11 cellular contexts compared by ENCODE assay signal in the genomic region with DNA sequence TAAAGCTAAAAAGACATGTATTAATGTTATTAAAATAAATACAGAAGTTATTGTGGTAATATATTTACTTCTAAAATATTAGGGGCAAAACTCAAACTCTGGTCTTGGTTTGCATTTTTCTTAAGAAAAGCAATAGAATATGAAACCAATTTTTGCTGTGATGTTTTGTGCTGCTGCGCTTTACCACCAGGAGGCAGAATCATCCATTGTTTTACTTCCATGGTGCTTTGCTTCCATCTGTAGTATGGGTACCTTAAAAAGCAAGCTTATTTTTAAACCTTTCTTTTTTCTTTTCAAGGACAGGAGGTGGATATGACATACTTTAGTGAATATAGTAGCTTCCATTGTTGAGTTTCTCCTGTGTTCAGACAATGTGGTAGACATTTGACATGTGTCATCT. TPM values are rescaled to one million over a fixed set of nuclear protein-coding genes. Genes with fewer than 3 reads are reported as not detected.
DNase-seq lines count a peak whose midpoint lies in the region; FAIRE-seq and TF ChIP-seq lines count a peak whose summit lies in the region.
"Had no signal": no experiment of that assay in that cellular context is flagged by ENCODE, and none has a peak within 500 bp of the region (broad histone marks: within the 10 kb centered on the region; RNA-seq: fewer than 3 reads in every experiment).

No MANE protein-coding gene starts in this region.

- CTCF ChIA-PET in Calu3 (lab: Charles Lee): interaction anchor here (0.9 to 2.5 kb wide), 6 partner anchors 57 to 662 kb away, joined by 3 to 8 read pairs (median 4); partner anchors contain the start of gene CPNE4
- CTCF ChIA-PET in H1 (lab: Charles Lee; ENCODE audit: partially characterized antibody): interaction anchor here (0.7 to 4.6 kb wide), 47 partner anchors 10 to 732 kb away, joined by 3 to 39 read pairs (median 4); no protein-coding TSS in a partner anchor

- H3K27ac ChIP-seq in 22Rv1: no peak overlapping the region
- H3K27ac ChIP-seq in H1 (ENCODE audit: low read depth, low read length): no peak overlapping the region
- H3K27ac ChIP-seq: gastroesophageal sphincter had no signal

- H2BK5ac ChIP-seq in H1 (ENCODE audit: low read depth, low read length): no peak overlapping the region

- H3K9me3 Mint-ChIP-seq in Calu3 (ENCODE audit: low read depth, unreplicated experiment): no peaks in the 10 kb centered on the region

- 85% methylated on average over 1 of the region's 1 CpG; no CpG with 5 or more reads in 1 of the 2 experiments for WGBS in H1 (ENCODE audit: extremely low coverage in 1 of 2, insufficient coverage in 1 of 2, insufficient read length in 1 of 2, insufficient replicate concordance in 2 of 2, low coverage in 1 of 2, low lambda C conversion rate in 2 of 2, missing lambda C conversion rate in 1 of 2), 2 experiments

- TF ChIP-seq RAD21 in H1 (IDR thresholded peaks at IDR 0.05 in 1 of 2, conservative IDR thresholded peaks at IDR 0.05 in 1 of 2; ENCODE audit: low read depth in 2 of 2, low read length in 2 of 2): peak; percentile 73 to 76

- H2BK12ac ChIP-seq in H1 (ENCODE audit: low read depth, low read length): no peak overlapping the region

- H3K9me3 ChIP-seq in Loucy (ENCODE audit: insufficient read depth, low read depth, low read length): no peaks in the 10 kb centered on the region
- no peaks in the 10 kb centered on the region for H3K9me3 ChIP-seq in H1 (ENCODE audit: insufficient read depth in 2 of 2, low read depth in 1 of 2, low read length in 1 of 2)
- H3K9me3 ChIP-seq: gastroesophageal sphincter had no signal

- H3K23ac ChIP-seq in H1 (ENCODE audit: insufficient read length): no peak overlapping the region

- intact Hi-C loops in Calu3 (cut with micrococcal nuclease; ENCODE audit: unreplicated experiment): loop anchor here (1.0 to 10.0 kb wide), 3 partner anchors 245 to 635 kb away; no protein-coding TSS in a partner anchor

- BruUV-seq in Calu3 (replicated peaks; lab: Mats Ljungman, UMichigan): no TSS peak

- H3K4me1 ChIP-seq in Loucy (ENCODE audit: insufficient read depth, low read length, poor library complexity, severe bottlenecking) (no peaks in the 10 kb centered on the region), H1 (replicated peaks in 1 of 4; ENCODE audit: control insufficient read depth in 3 of 4, insufficient read depth in 4 of 4, low read length in 3 of 4) (peaks cover 0 to 2% (median 0%) of the 10 kb centered on the region in 4 experiments; a peak in 1 of 7 replicates)

- H4K91ac ChIP-seq in H1 (replicated peaks; ENCODE audit: insufficient read length, low read length): no peak overlapping the region

- no peak overlapping the region for H3K4me3 Mint-ChIP-seq in Calu3 (ENCODE audit: low read depth, unreplicated experiment)

- peaks cover 4% of the 10 kb centered on the region for H3K4me1 Mint-ChIP-seq in Calu3 (ENCODE audit: low read depth, unreplicated experiment)

- H4K20me1 ChIP-seq in Loucy (ENCODE audit: insufficient read depth, low read length, poor library complexity, severe bottlenecking) (no peaks in the 10 kb centered on the region), H1 (replicated peaks in 1 of 2; ENCODE audit: control insufficient read depth in 1 of 2, insufficient read depth in 2 of 2, low read length in 2 of 2) (no peaks in the 10 kb centered on the region)

- no peaks in the 10 kb centered on the region for H3K79me2 ChIP-seq in Loucy (ENCODE audit: insufficient read depth, low read length)
- no peaks in the 10 kb centered on the region for H3K79me2 ChIP-seq in H1 (ENCODE audit: control insufficient read depth in 1 of 2, insufficient read depth in 2 of 2, low read length in 2 of 2)

- H3K27me3 Mint-ChIP-seq in Calu3 (ENCODE audit: unreplicated experiment): no peaks in the 10 kb centered on the region

- H3K27ac Mint-ChIP-seq in Calu3 (ENCODE audit: unreplicated experiment): no peak overlapping the region

- peak; percentile 92 for FAIRE-seq in H1 (lab: Jason Lieb, UNC)

- H2BK120ac ChIP-seq in H1 (replicated peaks; ENCODE audit: low read depth, low read length): no peak overlapping the region

- H4K8ac ChIP-seq in H1 (ENCODE audit: extremely low read depth, insufficient read depth, low read length): no peak overlapping the region

- H2BK15ac ChIP-seq in H1 (ENCODE audit: low read length): no peak overlapping the region

- H2AFZ ChIP-seq in Loucy (ENCODE audit: low read length): no peak overlapping the region
- H2AFZ ChIP-seq in H1 (ENCODE audit: low read length): no peak overlapping the region

- peak; percentile 44 for DNase-seq in Calu3
- DNase-seq in H1 (ENCODE audit: low read depth in 1 of 2, low spot score in 2 of 2): no peak
- no peak for DNase-seq in SKM-1 treated with dmso at 0.1 percent for 144 hours (lab: John Stamatoyannopoulos, UW; ENCODE audit: unreplicated experiment)
- DNase-seq in SHP77 treated with DMSO at 0.1 percent for 48 hours (lab: John Stamatoyannopoulos, UW): no peak
- DNase-seq in superior temporal gyrus (ENCODE audit: extremely low spot score): no peak
- no peak for DNase-seq in stimulated activated CD4-positive, alpha-beta T cell treated with anti-CD3 and anti-CD28 coated beads, Interleukin-2, amount 100 ng/mL, for 48 hours
- DNase-seq: amniotic stem cell, NCI-H226 had no signal

- H3K4me2 ChIP-seq in Loucy (ENCODE audit: low read depth, low read length, poor library complexity, severe bottlenecking) (no peak overlapping the region), H1 (ENCODE audit: insufficient read depth in 1 of 2, low read depth in 2 of 2, low read length in 2 of 2) (no peak overlapping the region)

- H3F3A ChIP-seq in Loucy (ENCODE audit: low read depth): no peaks in the 10 kb centered on the region

- no peaks in the 10 kb centered on the region for H3K79me1 ChIP-seq in H1 (ENCODE audit: low read depth, low read length)

- no peak overlapping the region for H3K18ac ChIP-seq in H1 (ENCODE audit: extremely low read depth, low read length)

- H3K4ac ChIP-seq in H1 (replicated peaks; ENCODE audit: insufficient read length, low read depth, low read length): no peak overlapping the region

- no peak overlapping the region for H3K56ac ChIP-seq in H1 (replicated peaks; ENCODE audit: insufficient read length, low read depth, low read length)

- no peak overlapping the region for H3K14ac ChIP-seq in H1 (ENCODE audit: insufficient read length)

- POLR2A ChIA-PET in H1 (lab: Charles Lee; ENCODE audit: partially characterized antibody): interaction anchor here (1.8 kb wide), 1 partner anchor 485 kb away, joined by 3 read pairs; the partner anchor contains the start of gene CPNE4

- H3K4me3 ChIP-seq in Loucy (ENCODE audit: low read length, poor library complexity, severe bottlenecking) (no peak overlapping the region), H1 (ENCODE audit: extremely low read depth in 1 of 4, insufficient read depth in 2 of 4, low read depth in 3 of 4, low read length in 4 of 4) (no peak overlapping the region)
- H3K4me3 ChIP-seq: gastroesophageal sphincter had no signal

- no peak overlapping the region for H3K9ac ChIP-seq in Loucy (ENCODE audit: low read depth, low read length, poor library complexity, severe bottlenecking)
- no peak overlapping the region for H3K9ac ChIP-seq in H1 (replicated peaks in 1 of 4; ENCODE audit: extremely low read depth in 1 of 4, low read depth in 3 of 4, low read length in 3 of 4)

- no peak overlapping the region for H2AK5ac ChIP-seq in H1 (ENCODE audit: low read depth, low read length)

- H3K27me3 ChIP-seq in Loucy (ENCODE audit: insufficient read depth, low read length, poor library complexity, severe bottlenecking) (no peaks in the 10 kb centered on the region), H1 (replicated peaks in 1 of 4; ENCODE audit: control insufficient read depth in 3 of 4, extremely low read depth in 1 of 4, insufficient read depth in 3 of 4, low read length in 3 of 4) (no peaks in the 10 kb centered on the region)
- H3K27me3 ChIP-seq: gastroesophageal sphincter had no signal

- H4K5ac ChIP-seq in H1 (ENCODE audit: insufficient read length, low read depth, low read length): no peak overlapping the region

- no peak overlapping the region for H2BK20ac ChIP-seq in H1 (ENCODE audit: low read length)

- no peak for TF ChIP-seq EP300 in H1 (IDR thresholded peaks at IDR 0.05; ENCODE audit: borderline replicate concordance in 1 of 2, low read depth in 2 of 2, low read length in 2 of 2)

- TF ChIP-seq POLR2A in H1 (IDR thresholded peaks at IDR 0.05; ENCODE audit: control extremely low read depth in 1 of 2, low read depth in 2 of 2, low read length in 2 of 2): no peak

- TF ChIP-seq CTCF in 22Rv1 (IDR thresholded peaks at IDR 0.05) (peak; percentile 74), Calu3 (IDR thresholded peaks at IDR 0.05; ENCODE audit: unreplicated experiment) (peak; percentile 67), Loucy (conservative IDR thresholded peaks at IDR 0.05; ENCODE audit: low read length) (peak; percentile 87), H1 (IDR thresholded peaks at IDR 0.05; ENCODE audit: control extremely low read depth in 1 of 3, insufficient read depth in 1 of 3, low read depth in 1 of 3, low read length in 3 of 3) (peak in 2 of 3 experiments; percentile 57 to 73; a peak in 2 of 4 replicates)

- no peaks in the 10 kb centered on the region for H3K36me3 Mint-ChIP-seq in Calu3 (ENCODE audit: insufficient read depth, unreplicated experiment)

- H3K36me3 ChIP-seq in Loucy (ENCODE audit: insufficient read depth, low read length) (no peaks in the 10 kb centered on the region), H1 (ENCODE audit: control insufficient read depth in 2 of 4, insufficient read depth in 4 of 4, low read length in 3 of 4) (no peaks in the 10 kb centered on the region)
- H3K36me3 ChIP-seq: gastroesophageal sphincter had no signal

- no peaks in the 10 kb centered on the region for H3K9me2 ChIP-seq in Loucy (replicated peaks; ENCODE audit: low read depth, low read length)

- no peaks in the 10 kb centered on the region for H3K23me2 ChIP-seq in H1 (ENCODE audit: low read depth, low read length)

TF ChIP-seq in H1, 55 proteins besides CTCF, POLR2A, EP300 and RAD21 (continues in another document):
- TF ChIP-seq RXRA (IDR thresholded peaks at IDR 0.05; ENCODE audit: insufficient read depth, low read depth, low read length) (no peak), KDM1A (IDR thresholded peaks at IDR 0.05; ENCODE audit: borderline replicate concordance, low read length) (peak; percentile 66; the same call in 1 of the 2 replicates), HDAC6 (IDR thresholded peaks at IDR 0.05; ENCODE audit: low read depth, low read length) (no peak), SIRT6 (IDR thresholded peaks at IDR 0.05; ENCODE audit: low read length) (no peak)

RNA-seq across cellular contexts. Expression of gene MRPL3, which starts 46.6 kb away (rescaled TPM):
- 183 and 210 TPM in 2 replicates for total RNA-seq in Calu3 (2022)
- 164 and 175 TPM in 2 replicates for total RNA-seq in H1 (2021; fragmentation: NEBNext Ultra II Directional; extraction: Animal tissue kit (Norgen Biotek cat#: 25700))
- polyA plus RNA-seq in H1 (2011; rRNA removed): 99.9 and 164 TPM in 2 replicates
- 159 TPM for polyA plus RNA-seq in H1 (2011; cell fraction: cytosol; rRNA removed)
- 76.5 TPM for polyA plus RNA-seq in H1 (2011; cell fraction: nucleus; rRNA removed)
- 114 to 170 TPM (median 127 TPM) in 4 replicates for polyA plus RNA-seq in H1 (2012, experiment 1 of 2)
- 34.5 TPM for polyA plus RNA-seq in H1 (2012, experiment 2 of 2)
- 151 TPM for polyA plus RNA-seq in H1 (2013, experiment 1 of 2)
- polyA plus RNA-seq in H1 (2013, experiment 2 of 2): 157 TPM
- 139 and 229 TPM in 2 replicates for polyA minus RNA-seq in H1 (2011; rRNA and poly(A)+ RNA removed)
- polyA minus RNA-seq in H1 (2011; cell fraction: cytosol; rRNA and poly(A)+ RNA removed): 61.7 TPM
- 205 TPM for polyA minus RNA-seq in H1 (2011; cell fraction: nucleus; rRNA and poly(A)+ RNA removed)
